ENCODE assay signal across 1 cellular context in the genomic region with DNA sequence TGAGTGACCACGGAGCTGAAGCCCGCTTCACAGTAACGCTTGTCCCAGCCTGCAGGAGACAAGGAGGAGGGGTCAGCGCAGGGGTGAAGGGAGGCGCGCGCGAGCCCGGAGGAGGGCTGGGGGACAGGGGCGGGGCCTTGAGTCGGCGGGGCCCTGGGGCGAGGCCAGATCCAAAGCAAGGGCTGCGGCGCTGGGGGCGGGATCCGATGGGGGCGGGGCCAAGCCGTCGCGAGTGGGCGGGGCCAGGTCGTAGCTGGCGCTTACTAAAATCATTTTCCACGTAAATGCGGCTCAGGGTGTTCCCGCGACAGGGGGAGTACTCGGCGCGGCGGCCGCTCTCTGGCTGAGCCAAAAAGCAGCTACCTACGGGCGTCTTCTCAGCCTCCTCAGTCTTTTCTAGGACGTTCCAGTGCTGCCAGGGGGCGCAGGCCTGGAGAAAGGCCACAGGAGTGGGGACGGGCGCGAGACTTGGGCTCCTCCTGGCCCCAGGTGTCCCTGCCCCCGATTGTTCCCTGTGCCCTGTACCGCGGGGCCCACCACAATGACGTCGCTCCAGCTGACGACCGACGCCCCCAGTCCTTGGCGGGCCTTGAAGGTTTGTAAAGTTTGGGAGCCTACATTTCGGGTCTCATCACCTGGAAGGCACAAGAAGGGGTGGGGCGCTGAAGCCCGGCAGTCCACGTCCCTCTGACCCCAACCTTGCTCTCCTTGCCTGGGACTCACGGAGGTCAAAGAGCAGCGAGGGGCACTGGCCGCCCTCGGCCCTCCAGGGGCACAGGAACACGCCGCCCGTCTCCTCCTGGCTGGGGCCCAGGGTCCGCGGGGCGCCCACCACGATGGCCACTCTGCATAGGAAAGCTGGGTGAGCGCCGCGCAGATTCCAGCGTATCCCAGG.
TF ChIP-seq lines count a peak whose summit lies in the region.

No MANE protein-coding gene starts in this region.

TF ChIP-seq in K562, 482 proteins besides CTCF, POLR2A, EP300 and RAD21 (continued from another document):
- TF ChIP-seq ZNF699 (CRISPR knock-in tag; IDR thresholded peaks at IDR 0.05; ENCODE audit: insufficient replicate concordance) (no peak), PYGO2 (tag; IDR thresholded peaks at IDR 0.05) (no peak), CCNT2 (IDR thresholded peaks at IDR 0.05; ENCODE audit: borderline replicate concordance, extremely low read depth, insufficient read length, low read depth, low read length) (no peak), MYBL2 (IDR thresholded peaks at IDR 0.05; ENCODE audit: low read depth) (no peak), MYBL2 (CRISPR knock-in tag; IDR thresholded peaks at IDR 0.05; ENCODE audit: borderline replicate concordance) (no peak), NFE2 (IDR thresholded peaks at IDR 0.05; ENCODE audit: low read depth) (no peak), CBX8 (IDR thresholded peaks at IDR 0.05; ENCODE audit: borderline replicate concordance, extremely low read depth, low read depth, low read length, poor library complexity, severe bottlenecking) (no peak), BRF1 (IDR thresholded peaks at IDR 0.05; ENCODE audit: borderline replicate concordance, extremely low read depth, insufficient read length) (no peak), BHLHE40 (IDR thresholded peaks at IDR 0.05; ENCODE audit: low read length) (0 out of 2 replicates have a peak, but pooled peaks have one; percentile 2), RBM39 (optimal IDR thresholded peaks at IDR 0.05; ENCODE audit: low read depth, low read length) (no peak), HMGN3 (IDR thresholded peaks at IDR 0.05; ENCODE audit: borderline replicate concordance, extremely low read depth, insufficient read length, low read depth, low read length) (peak; percentile 53), E2F1 (CRISPR knock-in tag; IDR thresholded peaks at IDR 0.05) (peak; percentile 77), HDAC2 (IDR thresholded peaks at IDR 0.05) (0 out of 2 replicates have a peak, but pooled peaks have one; percentile 47), NFIC (IDR thresholded peaks at IDR 0.05) (peak; percentile 23), NEUROD1 (IDR thresholded peaks at IDR 0.05; ENCODE audit: borderline replicate concordance, low read depth, low read length, partially characterized antibody) (no peak), CREBBP (IDR thresholded peaks at IDR 0.05; ENCODE audit: low read depth, low read length) (no peak)
- TF ChIP-seq, protein P1, sequence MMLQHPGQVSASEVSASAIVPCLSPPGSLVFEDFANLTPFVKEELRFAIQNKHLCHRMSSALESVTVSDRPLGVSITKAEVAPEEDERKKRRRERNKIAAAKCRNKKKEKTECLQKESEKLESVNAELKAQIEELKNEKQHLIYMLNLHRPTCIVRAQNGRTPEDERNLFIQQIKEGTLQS (IDR thresholded peaks at IDR 0.05), result no peak
- TF ChIP-seq, protein P1 (CRISPR knock-in tag; conservative IDR thresholded peaks at IDR 0.05), result peak; percentile 73; the same call in 1 of the 2 replicates
